In genomic region chr3:66747251-66747650, GRCh38 we compare ENCODE assay signal across 35 cellular contexts.
"Had no signal": no experiment of that assay in that cellular context is flagged by ENCODE, and none has a peak within 500 bp of the region (broad histone marks: within the 10 kb centered on the region; RNA-seq: fewer than 3 reads in every experiment).

No MANE protein-coding gene starts in this region.

- H2AFZ ChIP-seq: hepatocyte had no signal

- H3K27ac Mint-ChIP-seq: activated naive CD4-positive, alpha-beta T cell treated with anti-CD3 and anti-CD28 coated beads, Interleukin-2, amount 10 ng/mL, durations not matched to agents 7 days and 5 days; activated naive CD8-positive, alpha-beta T cell treated with anti-CD3 and anti-CD28 coated beads, Interleukin-2, amount 10 ng/mL, durations not matched to agents 7 days and 5 days; activated T-helper 1 cell treated with anti-CD3 and anti-CD28 coated beads, Interleukin-12 subunit alpha, Interleukin-12 subunit beta, Interleukin-2, Interleukin-4 antibody, amounts not matched to agents 30 ng/mL and 10 ng/mL and 1 ng/mL, durations not matched to agents 14 hours and 24 hours and 36 hours; dendritic cell treated with granulocyte-macrophage colony-stimulating factor and Interleukin-4, amounts not matched to agents 40 ng/mL and 50 ng/mL, for 4 days; natural killer cell; stimulated activated memory B cell treated with anti-CD40 and anti-IgM and Interleukin-4, amounts not matched to agents 10 μg/mL and 1 μg/mL and 100 μg/mL, for 72 hours; stimulated activated naive CD8-positive, alpha-beta T cell treated with anti-CD3 and anti-CD28 coated beads, Interleukin-15, amount 100 ng/mL, for 72 hours; T-helper 2 cell treated with Interferon-gamma antibody and Interleukin-4, amounts not matched to agents 5 μg/mL and 100 μg/mL, for 36 hours had no signal

- H3K27ac ChIP-seq: brain microvascular endothelial cell, esophagus muscularis mucosa, gastrocnemius medialis, hepatocyte, left ventricle myocardium inferior, neutrophil, pancreas, prostate gland, suprapubic skin, tibial artery, upper lobe of right lung had no signal

- H3K79me2 ChIP-seq: hepatocyte had no signal

- H3K36me3 Mint-ChIP-seq: activated naive CD4-positive, alpha-beta T cell treated with anti-CD3 and anti-CD28 coated beads, Interleukin-2, amount 10 ng/mL, durations not matched to agents 7 days and 5 days; activated naive CD8-positive, alpha-beta T cell treated with anti-CD3 and anti-CD28 coated beads, Interleukin-2, amount 10 ng/mL, durations not matched to agents 7 days and 5 days; natural killer cell; stimulated activated memory B cell treated with anti-CD40 and anti-IgM and Interleukin-4, amounts not matched to agents 10 μg/mL and 1 μg/mL and 100 μg/mL, for 72 hours had no signal

- DNase-seq: activated CD4-positive, alpha-beta T cell treated with anti-CD3 and anti-CD28 coated beads for 4 hours; activated CD4-positive, alpha-beta T cell treated with anti-CD3 and anti-CD28 coated beads, Interleukin-2, amount 50 U/mL, for 48 hours; activated CD8-positive, alpha-beta memory T cell treated with anti-CD3 and anti-CD28 coated beads, Interleukin-2, amount 50 U/mL, for 4 hours; activated effector memory CD4-positive, alpha-beta T cell treated with anti-CD3 and anti-CD28 coated beads, Interleukin-2, amount 50 U/mL, for 16 hours; activated naive CD4-positive, alpha-beta T cell treated with anti-CD3 and anti-CD28 coated beads, Interleukin-2, amount 10 ng/mL, durations not matched to agents 7 days and 5 days; activated naive CD8-positive, alpha-beta T cell treated with anti-CD3 and anti-CD28 coated beads, Interleukin-2, amount 10 ng/mL, durations not matched to agents 7 days and 5 days; activated T-cell treated with anti-CD3 and anti-CD28 coated beads, Interleukin-2, amount 50 U/mL, for 1 hour; amniotic stem cell; brain microvascular endothelial cell; caudate nucleus; gastrocnemius medialis; islet precursor cell; left ventricle myocardium inferior; mesendoderm; natural killer cell; pancreas; retina; small intestine; stimulated activated CD4-positive, alpha-beta T cell treated with anti-CD3 and anti-CD28 coated beads, Interleukin-4, amount 100 ng/mL, for 4 hours; stimulated activated CD8-positive, alpha-beta memory T cell treated with anti-CD3 and anti-CD28 coated beads, Interleukin-4, amount 100 ng/mL, for 48 hours; stimulated activated naive CD8-positive, alpha-beta T cell treated with anti-CD3 and anti-CD28 coated beads, Interleukin-15, amount 100 ng/mL, for 72 hours; T-helper 1 cell; tibial artery; upper lobe of right lung had no signal

- H3K4me1 ChIP-seq: gastrocnemius medialis, prostate gland, upper lobe of right lung had no signal

- H3K9me3 ChIP-seq: esophagus muscularis mucosa, gastrocnemius medialis, left ventricle myocardium inferior, neutrophil, pancreas, prostate gland, suprapubic skin, tibial artery, upper lobe of right lung had no signal

- H3K27me3 ChIP-seq: brain microvascular endothelial cell, esophagus muscularis mucosa, gastrocnemius medialis, hepatocyte, pancreas, suprapubic skin, tibial artery, upper lobe of right lung had no signal

- H3K4me3 Mint-ChIP-seq: activated naive CD4-positive, alpha-beta T cell treated with anti-CD3 and anti-CD28 coated beads, Interleukin-2, amount 10 ng/mL, durations not matched to agents 7 days and 5 days; activated naive CD8-positive, alpha-beta T cell treated with anti-CD3 and anti-CD28 coated beads, Interleukin-2, amount 10 ng/mL, durations not matched to agents 7 days and 5 days; activated T-helper 1 cell treated with anti-CD3 and anti-CD28 coated beads, Interleukin-12 subunit alpha, Interleukin-12 subunit beta, Interleukin-2, Interleukin-4 antibody, amounts not matched to agents 30 ng/mL and 10 ng/mL and 1 ng/mL, durations not matched to agents 14 hours and 24 hours and 36 hours; dendritic cell treated with granulocyte-macrophage colony-stimulating factor and Interleukin-4, amounts not matched to agents 40 ng/mL and 50 ng/mL, for 4 days; natural killer cell; stimulated activated memory B cell treated with anti-CD40 and anti-IgM and Interleukin-4, amounts not matched to agents 10 μg/mL and 1 μg/mL and 100 μg/mL, for 72 hours; stimulated activated naive CD8-positive, alpha-beta T cell treated with anti-CD3 and anti-CD28 coated beads, Interleukin-15, amount 100 ng/mL, for 72 hours; T-helper 2 cell treated with Interferon-gamma antibody and Interleukin-4, amounts not matched to agents 5 μg/mL and 100 μg/mL, for 36 hours had no signal

- H3K4me2 ChIP-seq: hepatocyte had no signal

- ATAC-seq: gastrocnemius medialis; natural killer cell; pancreas; sciatic nerve; stimulated activated memory B cell treated with anti-CD40 and anti-IgM and Interleukin-4, amounts not matched to agents 10 μg/mL and 1 μg/mL and 100 μg/mL, for 72 hours; stimulated activated naive CD8-positive, alpha-beta T cell treated with anti-CD3 and anti-CD28 coated beads, Interleukin-15, amount 100 ng/mL, for 72 hours; upper lobe of right lung had no signal

- H3K4me3 ChIP-seq: esophagus muscularis mucosa, gastrocnemius medialis, hepatocyte, left ventricle myocardium inferior, lung, pancreas, prostate gland, suprapubic skin, tibial artery, upper lobe of right lung had no signal

- H3K36me3 ChIP-seq: brain microvascular endothelial cell, esophagus muscularis mucosa, gastrocnemius medialis, left ventricle myocardium inferior, neutrophil, pancreas, prostate gland, suprapubic skin, tibial artery, upper lobe of right lung had no signal

- H3K4me1 Mint-ChIP-seq: activated naive CD4-positive, alpha-beta T cell treated with anti-CD3 and anti-CD28 coated beads, Interleukin-2, amount 10 ng/mL, durations not matched to agents 7 days and 5 days; activated naive CD8-positive, alpha-beta T cell treated with anti-CD3 and anti-CD28 coated beads, Interleukin-2, amount 10 ng/mL, durations not matched to agents 7 days and 5 days; natural killer cell; stimulated activated memory B cell treated with anti-CD40 and anti-IgM and Interleukin-4, amounts not matched to agents 10 μg/mL and 1 μg/mL and 100 μg/mL, for 72 hours; stimulated activated naive CD8-positive, alpha-beta T cell treated with anti-CD3 and anti-CD28 coated beads, Interleukin-15, amount 100 ng/mL, for 72 hours had no signal

- H3K9me3 Mint-ChIP-seq: activated naive CD4-positive, alpha-beta T cell treated with anti-CD3 and anti-CD28 coated beads, Interleukin-2, amount 10 ng/mL, durations not matched to agents 7 days and 5 days; activated naive CD8-positive, alpha-beta T cell treated with anti-CD3 and anti-CD28 coated beads, Interleukin-2, amount 10 ng/mL, durations not matched to agents 7 days and 5 days; activated T-helper 1 cell treated with anti-CD3 and anti-CD28 coated beads, Interleukin-12 subunit alpha, Interleukin-12 subunit beta, Interleukin-2, Interleukin-4 antibody, amounts not matched to agents 30 ng/mL and 10 ng/mL and 1 ng/mL, durations not matched to agents 14 hours and 24 hours and 36 hours; dendritic cell treated with granulocyte-macrophage colony-stimulating factor and Interleukin-4, amounts not matched to agents 40 ng/mL and 50 ng/mL, for 4 days; natural killer cell; stimulated activated memory B cell treated with anti-CD40 and anti-IgM and Interleukin-4, amounts not matched to agents 10 μg/mL and 1 μg/mL and 100 μg/mL, for 72 hours; stimulated activated naive CD8-positive, alpha-beta T cell treated with anti-CD3 and anti-CD28 coated beads, Interleukin-15, amount 100 ng/mL, for 72 hours; T-helper 2 cell treated with Interferon-gamma antibody and Interleukin-4, amounts not matched to agents 5 μg/mL and 100 μg/mL, for 36 hours had no signal
